In genomic region chr3:15315003-15315402, GRCh38 we compare ENCODE assay signal across 11 cellular contexts. TPM values are rescaled to one million over a fixed set of nuclear protein-coding genes. Genes with fewer than 3 reads are reported as not detected.
DNase-seq lines count a peak whose midpoint lies in the region; ATAC-seq and TF ChIP-seq lines count a peak whose summit lies in the region.
"Had no signal": no experiment of that assay in that cellular context is flagged by ENCODE, and none has a peak within 500 bp of the region (broad histone marks: within the 10 kb centered on the region; RNA-seq: fewer than 3 reads in every experiment).

No MANE protein-coding gene starts in this region.

- H3K9me3 Mint-ChIP-seq in T-helper 1 cell treated with Interleukin-12 subunit alpha and Interleukin-12 subunit beta and Interleukin-4 antibody, amounts not matched to agents 30 μg/mL and 1 μg/mL, for 36 hours: no peaks in the 10 kb centered on the region

- H3K27ac ChIP-seq in right cardiac atrium (ENCODE audit: low read length) (no peak overlapping the region), thoracic aorta (peak overlapping the region; percentile 78 to 84)
- H3K27ac ChIP-seq: A549 had no signal

- peaks cover 37% of the 10 kb centered on the region for H3K36me3 Mint-ChIP-seq in T-helper 1 cell treated with Interleukin-12 subunit alpha and Interleukin-12 subunit beta and Interleukin-4 antibody, amounts not matched to agents 30 μg/mL and 1 μg/mL, for 36 hours (ENCODE audit: low read depth)
- H3K36me3 Mint-ChIP-seq in T-helper 17 cell (ENCODE audit: low read depth): peaks cover 2% of the 10 kb centered on the region

- intact Hi-C loops in right cardiac atrium (cut with DNase I): no loop called here

- no peaks in the 10 kb centered on the region for H3K27me3 Mint-ChIP-seq in T-helper 1 cell treated with Interleukin-12 subunit alpha and Interleukin-12 subunit beta and Interleukin-4 antibody, amounts not matched to agents 30 μg/mL and 1 μg/mL, for 36 hours (ENCODE audit: low read depth)
- no peaks in the 10 kb centered on the region for H3K27me3 Mint-ChIP-seq in T-helper 17 cell

- H3K4me1 Mint-ChIP-seq in T-helper 1 cell treated with Interleukin-12 subunit alpha and Interleukin-12 subunit beta and Interleukin-4 antibody, amounts not matched to agents 30 μg/mL and 1 μg/mL, for 36 hours (ENCODE audit: low read depth): peaks cover 70% of the 10 kb centered on the region
- peaks cover 50% of the 10 kb centered on the region for H3K4me1 Mint-ChIP-seq in T-helper 17 cell

- 60% methylated on average over 4 of the region's 4 CpGs for WGBS in right cardiac atrium

- H3K4me3 Mint-ChIP-seq in T-helper 1 cell treated with Interleukin-12 subunit alpha and Interleukin-12 subunit beta and Interleukin-4 antibody, amounts not matched to agents 30 μg/mL and 1 μg/mL, for 36 hours: peak overlapping the region; percentile 22
- peak overlapping the region; percentile 55 for H3K4me3 Mint-ChIP-seq in T-helper 17 cell

- ATAC-seq in T-helper 17 cell (no peak), right cardiac atrium (peak; percentile 5 to 7), thoracic aorta (ENCODE audit: insufficient number of reproducible peaks, low FRiP score, low read depth) (peak; percentile 71), HG02840 (IDR thresholded peaks at IDR 0.05; ENCODE audit: low FRiP score, unreplicated experiment) (no peak), HG02678 (IDR thresholded peaks at IDR 0.05; ENCODE audit: unreplicated experiment) (no peak)
- ATAC-seq: A549, left lobe of liver had no signal

- H3K4me3 ChIP-seq in right cardiac atrium (ENCODE audit: low read length) (no peak overlapping the region), thoracic aorta (no peak overlapping the region)
- H3K4me3 ChIP-seq: A549 had no signal

- no peaks in the 10 kb centered on the region for H3K9me3 ChIP-seq in T-helper 17 cell (ENCODE audit: control insufficient read depth, low read length, poor library complexity, severe bottlenecking)
- H3K9me3 ChIP-seq in right cardiac atrium (ENCODE audit: control insufficient read depth, low read length): no peaks in the 10 kb centered on the region
- H3K9me3 ChIP-seq in thoracic aorta: no peaks in the 10 kb centered on the region
- H3K9me3 ChIP-seq: A549 had no signal

- H3K36me3 ChIP-seq in thoracic aorta: no peaks in the 10 kb centered on the region

- DNase-seq in T-helper 1 cell (no peak), T-helper 17 cell (no peak), right cardiac atrium (no peak), thoracic aorta (ENCODE audit: low spot score) (no peak), NCI-H524 (lab: John Stamatoyannopoulos, UW) (no peak)
- DNase-seq: amygdala had no signal

- TF ChIP-seq CTCF in thoracic aorta (IDR thresholded peaks at IDR 0.05): no peak

- H3K27ac Mint-ChIP-seq in T-helper 1 cell treated with Interleukin-12 subunit alpha and Interleukin-12 subunit beta and Interleukin-4 antibody, amounts not matched to agents 30 μg/mL and 1 μg/mL, for 36 hours: peak overlapping the region; percentile 72
- H3K27ac Mint-ChIP-seq in T-helper 17 cell: peak overlapping the region; percentile 86

- H3K27me3 ChIP-seq in right cardiac atrium (ENCODE audit: control insufficient read depth, insufficient read depth) (no peaks in the 10 kb centered on the region), thoracic aorta (replicated peaks; ENCODE audit: insufficient read depth) (no peaks in the 10 kb centered on the region)

- H3K4me1 ChIP-seq in right cardiac atrium (ENCODE audit: control insufficient read depth, insufficient read depth, low read length) (peaks cover 22% of the 10 kb centered on the region), thoracic aorta (ENCODE audit: control insufficient read depth in 1 of 2, low read depth in 2 of 2) (peaks cover 47 to 79% of the 10 kb centered on the region in 2 donors)

RNA-seq across cellular contexts. Expression of gene SH3BP5, which starts 17.4 kb away (rescaled TPM):
- total RNA-seq in T-helper 17 cell: 10 to 100 TPM; 50.7 to 78.4 TPM
- total RNA-seq in right cardiac atrium: 10 to 100 TPM; 13.6 to 26.6 (median 15.7) TPM
- 12.9 TPM for polyA plus RNA-seq in right cardiac atrium
- total RNA-seq in thoracic aorta: 10 to 100 TPM; 47.2 to 82.4 TPM

Comparison
In these comparisons a context has a peak if more than half of its experiments do, and no peak if none do; other contexts are left out.
1. ATAC-seq: peak in right cardiac atrium (2 of 2) and thoracic aorta (single experiment); none in T-helper 17 cell (single experiment), HG02840 (single experiment) and HG02678 (single experiment).